1 cellular context compared by ENCODE assay signal in the genomic region with DNA sequence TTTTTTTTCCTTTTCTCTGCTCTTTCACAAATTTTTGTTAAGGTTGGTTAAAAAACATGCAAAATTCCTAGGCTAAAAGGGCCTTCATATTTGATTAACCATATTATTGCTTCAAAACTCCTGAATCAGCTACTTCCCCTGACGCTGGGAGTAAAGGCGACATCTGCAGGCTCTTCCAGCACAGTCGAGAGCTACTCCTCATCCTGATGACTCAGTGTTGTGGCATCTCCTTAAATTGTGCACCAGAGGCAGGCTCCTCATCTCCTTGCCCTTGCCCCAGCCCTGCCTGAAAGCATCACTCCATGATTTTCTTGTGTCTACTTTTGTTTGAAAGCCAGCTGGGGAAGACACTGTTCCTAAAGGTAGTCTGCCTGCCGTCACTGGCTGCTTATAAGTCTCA.
TF ChIP-seq lines count a peak whose summit lies in the region.

No MANE protein-coding gene starts in this region.

TF ChIP-seq in WTC11, 78 proteins besides CTCF, POLR2A, EP300 and RAD21 (continued from another document):
- TF ChIP-seq ATF6 (CRISPR knock-in tag; IDR thresholded peaks at IDR 0.05) (no peak), ZNF219 (CRISPR knock-in tag; IDR thresholded peaks at IDR 0.05; ENCODE audit: borderline replicate concordance) (no peak), MYBL2 (CRISPR knock-in tag; IDR thresholded peaks at IDR 0.05) (no peak), USF2 (CRISPR knock-in tag; IDR thresholded peaks at IDR 0.05) (no peak), TP53 (CRISPR knock-in tag; IDR thresholded peaks at IDR 0.05) (no peak), FOXJ3 (CRISPR knock-in tag; IDR thresholded peaks at IDR 0.05; ENCODE audit: borderline replicate concordance) (no peak), GTF2I (CRISPR knock-in tag; conservative IDR thresholded peaks at IDR 0.05) (no peak), E2F5 (CRISPR knock-in tag; IDR thresholded peaks at IDR 0.05) (no peak), IRF1 (CRISPR knock-in tag; IDR thresholded peaks at IDR 0.05) (no peak)
- TF ChIP-seq, protein P1, sequence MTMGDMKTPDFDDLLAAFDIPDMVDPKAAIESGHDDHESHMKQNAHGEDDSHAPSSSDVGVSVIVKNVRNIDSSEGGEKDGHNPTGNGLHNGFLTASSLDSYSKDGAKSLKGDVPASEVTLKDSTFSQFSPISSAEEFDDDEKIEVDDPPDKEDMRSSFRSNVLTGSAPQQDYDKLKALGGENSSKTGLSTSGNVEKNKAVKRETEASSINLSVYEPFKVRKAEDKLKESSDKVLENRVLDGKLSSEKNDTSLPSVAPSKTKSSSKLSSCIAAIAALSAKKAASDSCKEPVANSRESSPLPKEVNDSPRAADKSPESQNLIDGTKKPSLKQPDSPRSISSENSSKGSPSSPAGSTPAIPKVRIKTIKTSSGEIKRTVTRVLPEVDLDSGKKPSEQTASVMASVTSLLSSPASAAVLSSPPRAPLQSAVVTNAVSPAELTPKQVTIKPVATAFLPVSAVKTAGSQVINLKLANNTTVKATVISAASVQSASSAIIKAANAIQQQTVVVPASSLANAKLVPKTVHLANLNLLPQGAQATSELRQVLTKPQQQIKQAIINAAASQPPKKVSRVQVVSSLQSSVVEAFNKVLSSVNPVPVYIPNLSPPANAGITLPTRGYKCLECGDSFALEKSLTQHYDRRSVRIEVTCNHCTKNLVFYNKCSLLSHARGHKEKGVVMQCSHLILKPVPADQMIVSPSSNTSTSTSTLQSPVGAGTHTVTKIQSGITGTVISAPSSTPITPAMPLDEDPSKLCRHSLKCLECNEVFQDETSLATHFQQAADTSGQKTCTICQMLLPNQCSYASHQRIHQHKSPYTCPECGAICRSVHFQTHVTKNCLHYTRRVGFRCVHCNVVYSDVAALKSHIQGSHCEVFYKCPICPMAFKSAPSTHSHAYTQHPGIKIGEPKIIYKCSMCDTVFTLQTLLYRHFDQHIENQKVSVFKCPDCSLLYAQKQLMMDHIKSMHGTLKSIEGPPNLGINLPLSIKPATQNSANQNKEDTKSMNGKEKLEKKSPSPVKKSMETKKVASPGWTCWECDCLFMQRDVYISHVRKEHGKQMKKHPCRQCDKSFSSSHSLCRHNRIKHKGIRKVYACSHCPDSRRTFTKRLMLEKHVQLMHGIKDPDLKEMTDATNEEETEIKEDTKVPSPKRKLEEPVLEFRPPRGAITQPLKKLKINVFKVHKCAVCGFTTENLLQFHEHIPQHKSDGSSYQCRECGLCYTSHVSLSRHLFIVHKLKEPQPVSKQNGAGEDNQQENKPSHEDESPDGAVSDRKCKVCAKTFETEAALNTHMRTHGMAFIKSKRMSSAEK (CRISPR knock-in tag; IDR thresholded peaks at IDR 0.05; ENCODE audit: borderline replicate concordance), result no peak
